In the genomic region with DNA sequence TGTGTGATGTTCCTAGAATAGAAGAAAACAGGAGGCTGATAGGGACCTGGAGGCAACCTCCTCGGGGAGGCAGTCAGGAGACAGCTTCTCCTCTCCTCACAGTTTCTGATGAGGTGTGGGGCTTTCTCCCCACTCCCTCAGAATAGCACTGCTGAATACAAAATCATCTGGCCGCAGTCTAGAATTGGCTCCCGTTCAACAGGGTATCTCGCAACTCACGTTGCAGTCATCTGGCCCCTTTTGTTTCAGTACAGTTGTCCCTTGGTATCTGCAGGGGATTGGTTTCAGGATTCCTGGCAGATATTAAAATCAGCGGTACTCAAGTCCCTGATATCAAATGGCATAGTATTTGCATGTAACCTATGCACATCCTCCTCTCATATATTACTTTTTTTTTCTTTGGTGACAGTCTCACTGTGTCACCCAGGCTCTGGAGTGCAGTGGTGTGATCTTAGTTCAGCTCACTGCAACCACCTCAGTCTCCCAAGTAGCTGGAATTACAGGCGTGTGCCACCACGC, we compare ENCODE assay signal across 25 cellular contexts. TPM values are rescaled to one million over a fixed set of nuclear protein-coding genes. Genes with fewer than 3 reads are reported as not detected.
A peak's percentile ranks its signal among the peaks of the same experiment; 100 is the strongest.
DNase-seq lines count a peak whose midpoint lies in the region; ATAC-seq, FAIRE-seq and TF ChIP-seq lines count a peak whose summit lies in the region.
"Had no signal": no experiment of that assay in that cellular context is flagged by ENCODE, and none has a peak within 500 bp of the region (broad histone marks: within the 10 kb centered on the region; RNA-seq: fewer than 3 reads in every experiment).

No MANE protein-coding gene starts in this region.

- BruUV-seq in HepG2 (replicated peaks; lab: Mats Ljungman, UMichigan) = no TSS peak

- DNase-seq in NCI-H1417 (lab: John Stamatoyannopoulos, UW) (peak in 2 of 3 experiments; percentile 38 to 66), NCI-H1417 treated with DMSO at 0.1 percent for 48 hours (lab: John Stamatoyannopoulos, UW) (no peak), HepG2 (ENCODE audit: low spot score) (no peak), right lobe of liver (no peak), SJCRH30 (peak; percentile 11 to 38), sigmoid colon (no peak), DMS53 (lab: John Stamatoyannopoulos, UW) (no peak)
- no peak for DNase-seq in activated naive CD4-positive, alpha-beta T cell treated with anti-CD3 and anti-CD28 coated beads, Interleukin-2, amount 50 U/mL, for 16 hours
- DNase-seq: CD8-positive, alpha-beta memory T cell; GF-D8; H9; IMR-90; Kasumi-1; MG63; NCI-H1105; NCI-H187 treated with DMSO at 0.1 percent for 48 hours; NCI-H2227 treated with DMSO at 0.1 percent for 48 hours; NCI-H524; SK-N-SH had no signal

- no peak for TF ChIP-seq EP300 in HepG2 (IDR thresholded peaks at IDR 0.05; ENCODE audit: low read depth in 2 of 2, low read length in 2 of 2)
- no peak for TF ChIP-seq EP300 in HepG2 (CRISPR knock-in tag; IDR thresholded peaks at IDR 0.05; ENCODE audit: borderline replicate concordance)
- TF ChIP-seq EP300 in sigmoid colon (IDR thresholded peaks at IDR 0.05) = no peak

- no peak overlapping the region for H3K27ac ChIP-seq in HepG2 (ENCODE audit: extremely low read length, insufficient read depth, low read length)
- H3K27ac ChIP-seq in right lobe of liver = no peak overlapping the region
- H3K27ac ChIP-seq in SJCRH30 = no peak overlapping the region
- no peak overlapping the region for H3K27ac ChIP-seq in sigmoid colon
- H3K27ac ChIP-seq: BLaER1 treated with 17β-estradiol and CSF1 and Interleukin-3, amounts not matched to agents 10 nM and 100 nM; HL-60 had no signal

- FAIRE-seq in HepG2 (lab: Jason Lieb, UNC) = no peak
- FAIRE-seq: A204.1, D721Med, RCC 7860 had no signal

- WGBS in HepG2 (ENCODE audit: low lambda C conversion rate) = 19% methylated on average over 8 of the region's 8 CpGs
- 69% methylated on average over 5 of the region's 8 CpGs for WGBS in right lobe of liver (ENCODE audit: insufficient coverage, low coverage, low lambda C conversion rate, missing lambda C conversion rate)
- WGBS in sigmoid colon, 2 donors = 81 to 90% methylated on average over 8 of the region's 8 CpGs

- TF ChIP-seq POLR2A in HepG2 (IDR thresholded peaks at IDR 0.05; ENCODE audit: insufficient read depth in 1 of 2, low read depth in 2 of 2, low read length in 2 of 2) (no peak), right lobe of liver (IDR thresholded peaks at IDR 0.05) (no peak), sigmoid colon (IDR thresholded peaks at IDR 0.05) (no peak)

- no peak for TF ChIP-seq RAD21 in HepG2 (CRISPR knock-in tag; IDR thresholded peaks at IDR 0.05)

- no peaks in the 10 kb centered on the region for H4K20me1 ChIP-seq in HepG2 (ENCODE audit: insufficient read depth, low read length)

- peak overlapping the region; percentile 15 to 44 (median 16); a peak in 3 of 6 replicates for H3K4me3 ChIP-seq in HepG2 (replicated peaks in 1 of 3; ENCODE audit: insufficient read depth in 1 of 3, low read depth in 2 of 3, low read length in 3 of 3)
- H3K4me3 ChIP-seq in right lobe of liver = no peak overlapping the region
- no peak overlapping the region for H3K4me3 ChIP-seq in SJCRH30
- H3K4me3 ChIP-seq in sigmoid colon = no peak overlapping the region
- H3K4me3 ChIP-seq: BLaER1 treated with 17β-estradiol and CSF1 and Interleukin-3, amounts not matched to agents 10 nM and 100 nM; MG63 had no signal

- H3K9me3 ChIP-seq in HepG2 (ENCODE audit: low read length) (no peaks in the 10 kb centered on the region), right lobe of liver (no peaks in the 10 kb centered on the region), SJCRH30 (replicated peaks) (no peaks in the 10 kb centered on the region), sigmoid colon (no peaks in the 10 kb centered on the region)
- H3K9me3 ChIP-seq: BLaER1 treated with 17β-estradiol and CSF1 and Interleukin-3, amounts not matched to agents 10 nM and 100 nM; MG63; SK-N-SH had no signal

- TF ChIP-seq CTCF in HepG2 (CRISPR knock-in tag; IDR thresholded peaks at IDR 0.05) (no peak), right lobe of liver (IDR thresholded peaks at IDR 0.05) (no peak), sigmoid colon (IDR thresholded peaks at IDR 0.05) (no peak)

- H3K4me1 ChIP-seq in HepG2 (ENCODE audit: insufficient read depth, low read length) (peaks cover 45% of the 10 kb centered on the region), right lobe of liver (peaks cover 0 to 14% (median 6%) of the 10 kb centered on the region in 4 donors), SJCRH30 (peaks cover 3% of the 10 kb centered on the region), sigmoid colon (peaks cover 0 to 22% (median 19%) of the 10 kb centered on the region in 4 donors)

- H2AFZ ChIP-seq in HepG2 (ENCODE audit: low read length) = peak overlapping the region; percentile 61

- POLR2A ChIA-PET in HepG2 (lab: Yijun Ruan, JAX) = no interaction called here

- CTCF ChIA-PET in HepG2 (lab: Yijun Ruan, JAX; ENCODE audit: low intra/inter-chr PET ratio, low total read pairs) = no interaction called here

- peaks cover 21% of the 10 kb centered on the region for H3K79me2 ChIP-seq in HepG2 (ENCODE audit: insufficient read depth, low read length)

- H3K4me2 ChIP-seq in HepG2 (ENCODE audit: low read depth, low read length) = peak overlapping the region; percentile 71
- H3K4me2 ChIP-seq: BLaER1 treated with 17β-estradiol and CSF1 and Interleukin-3, amounts not matched to agents 10 nM and 100 nM; SK-N-SH had no signal

- H3K27me3 ChIP-seq in HepG2 (ENCODE audit: control insufficient read depth in 1 of 2, insufficient read depth in 2 of 2, low read length in 2 of 2) (no peaks in the 10 kb centered on the region; a peak in 2 of 5 replicates), right lobe of liver (no peaks in the 10 kb centered on the region), SJCRH30 (no peaks in the 10 kb centered on the region), sigmoid colon (no peaks in the 10 kb centered on the region)
- H3K27me3 ChIP-seq: BLaER1 treated with 17β-estradiol and CSF1 and Interleukin-3, amounts not matched to agents 10 nM and 100 nM; MG63 had no signal

- intact Hi-C loops in HepG2 (cut with micrococcal nuclease; ENCODE audit: unreplicated experiment) (loop anchor here (2.0 kb wide), 1 partner anchor 33 kb away; no protein-coding TSS in a partner anchor), right lobe of liver (cut with DNase I) (no loop called here), sigmoid colon (cut with DNase I) (no loop called here)

- no peak for ATAC-seq in HepG2
- ATAC-seq in right lobe of liver = no peak
- ATAC-seq: Right ventricle myocardium inferior had no signal

- H3K36me3 ChIP-seq in HepG2 (replicated peaks in 1 of 2; ENCODE audit: control insufficient read depth in 1 of 2, insufficient read depth in 2 of 2, low read length in 2 of 2) = 0 out of 5 replicates have a peak, but pooled peaks cover 0 to 1% of the 10 kb centered on the region in 2 experiments
- H3K36me3 ChIP-seq in right lobe of liver = no peaks in the 10 kb centered on the region
- H3K36me3 ChIP-seq in SJCRH30 = no peaks in the 10 kb centered on the region
- H3K36me3 ChIP-seq in sigmoid colon = no peaks in the 10 kb centered on the region

- no peak overlapping the region for H3K9ac ChIP-seq in HepG2 (ENCODE audit: insufficient read depth, low read depth, low read length)
- H3K9ac ChIP-seq: BLaER1 treated with 17β-estradiol and CSF1 and Interleukin-3, amounts not matched to agents 10 nM and 100 nM; SK-N-SH had no signal

- in situ Hi-C loops in HepG2 (cut with HindIII; ENCODE audit: extremely low pct_ligation_motif_present, low pct_unique_long_range_greater_than_20kb) = no loop called here

RNA-seq across cellular contexts. Expression of gene DPP8, which starts 2.4 kb away (rescaled TPM):
- total RNA-seq in HepG2 (2016; rRNA removed; fragmentation: Illumina TruSeq; extraction: Trizol) = 26.3 and 34.8 TPM in 2 replicates
- 23.0 and 25.9 TPM in 2 replicates for total RNA-seq in HepG2 (2016; cell fraction: cytosol; rRNA removed; fragmentation: Illumina TruSeq; extraction: Trizol; ENCODE audit: low read depth)
- total RNA-seq in HepG2 (2016; cell fraction: insoluble cytoplasmic fraction; rRNA removed; fragmentation: Illumina TruSeq; extraction: Trizol) = 26.4 and 32.7 TPM in 2 replicates
- total RNA-seq in HepG2 (2016; cell fraction: membrane; rRNA removed; fragmentation: Illumina TruSeq; extraction: Trizol) = 20.1 and 21.7 TPM in 2 replicates
- total RNA-seq in HepG2 (2016; cell fraction: nucleus; rRNA removed; fragmentation: Illumina TruSeq; extraction: Trizol) = 23.4 and 30.5 TPM in 2 replicates
- 13.5 and 18.0 TPM in 2 replicates for polyA plus RNA-seq in HepG2 (2011; rRNA removed)
- polyA plus RNA-seq in HepG2 (2011; cell fraction: cytosol; rRNA removed) = 9.2 and 11.8 TPM in 2 replicates
- polyA plus RNA-seq in HepG2 (2011; cell fraction: nucleus; rRNA removed) = 9.5 and 12.0 TPM in 2 replicates
- polyA plus RNA-seq in HepG2 (2012) = 15.2 and 16.0 TPM in 2 replicates
- polyA plus RNA-seq in HepG2 (2016; cell fraction: cytosol; fragmentation: Illumina TruSeq; extraction: Trizol; ENCODE audit: low read depth) = 7.7 and 8.5 TPM in 2 replicates
- 18.8 and 20.8 TPM in 2 replicates for polyA plus RNA-seq in HepG2 (2016; cell fraction: insoluble cytoplasmic fraction; fragmentation: Illumina TruSeq; extraction: Trizol; ENCODE audit: low read depth)
- 6.8 and 8.8 TPM in 2 replicates for polyA plus RNA-seq in HepG2 (2016; cell fraction: membrane; fragmentation: Illumina TruSeq; extraction: Trizol; ENCODE audit: low read depth)
- 17.3 and 23.0 TPM in 2 replicates for polyA plus RNA-seq in HepG2 (2016; cell fraction: nucleus; fragmentation: Illumina TruSeq; extraction: Trizol; ENCODE audit: insufficient read depth, low read depth)
- polyA minus RNA-seq in HepG2 (2011; rRNA and poly(A)+ RNA removed; ENCODE audit: low replicate concordance) = 18.4 and 28.2 TPM in 2 replicates
- 22.0 and 23.1 TPM in 2 replicates for polyA minus RNA-seq in HepG2 (2011; cell fraction: cytosol; rRNA and poly(A)+ RNA removed)
- 62.6 and 67.9 TPM in 2 replicates for polyA minus RNA-seq in HepG2 (2011; cell fraction: nucleus; rRNA and poly(A)+ RNA removed)
- total RNA-seq in right lobe of liver = 10 to 100 TPM in 3 of 6 experiments, 1 to 10 TPM in 3; 7.6 to 12.3 (median 10.3) TPM
- total RNA-seq in SJCRH30 (2014; rRNA removed; shearing (Covaris generic)) = 30.7 and 34.7 TPM in 2 replicates
- total RNA-seq in sigmoid colon = 10 to 100 TPM; 29.5 to 40.3 (median 36.1) TPM
- polyA plus RNA-seq in sigmoid colon = 10 to 100 TPM in 2 of 3 donors, 1 to 10 TPM in 1; 8.4 to 16.0 (median 14.4) TPM

RNA-seq across cellular contexts. Expression of gene HACD3, which starts 10.4 kb away (rescaled TPM):
- total RNA-seq in HepG2 (2016; rRNA removed; fragmentation: Illumina TruSeq; extraction: Trizol) (108 and 161 TPM in 2 replicates), right lobe of liver (10 to 100 TPM; 48.7 to 73.9 (median 61.7) TPM), sigmoid colon (10 to 100 TPM; 26.3 to 37.2 (median 31.6) TPM)
- 13.4 and 13.9 TPM in 2 replicates for total RNA-seq in HepG2 (2016; cell fraction: cytosol; rRNA removed; fragmentation: Illumina TruSeq; extraction: Trizol; ENCODE audit: low read depth)
- 111 and 164 TPM in 2 replicates for total RNA-seq in HepG2 (2016; cell fraction: insoluble cytoplasmic fraction; rRNA removed; fragmentation: Illumina TruSeq; extraction: Trizol)
- 45.2 and 51.9 TPM in 2 replicates for total RNA-seq in HepG2 (2016; cell fraction: membrane; rRNA removed; fragmentation: Illumina TruSeq; extraction: Trizol)
- total RNA-seq in HepG2 (2016; cell fraction: nucleus; rRNA removed; fragmentation: Illumina TruSeq; extraction: Trizol) = 114 and 134 TPM in 2 replicates
- polyA plus RNA-seq in HepG2 (2011; rRNA removed) (71.5 and 73.6 TPM in 2 replicates), sigmoid colon (10 to 100 TPM in 1 of 3 donors, 1 to 10 TPM in 2; 3.0 to 30.9 (median 7.4) TPM)
- polyA plus RNA-seq in HepG2 (2011; cell fraction: cytosol; rRNA removed) = 49.0 and 79.5 TPM in 2 replicates
- polyA plus RNA-seq in HepG2 (2011; cell fraction: nucleus; rRNA removed) = 13.2 and 18.7 TPM in 2 replicates
- polyA plus RNA-seq in HepG2 (2012) = 93.0 and 111 TPM in 2 replicates
- 10.0 and 10.2 TPM in 2 replicates for polyA plus RNA-seq in HepG2 (2016; cell fraction: cytosol; fragmentation: Illumina TruSeq; extraction: Trizol; ENCODE audit: low read depth)
- 78.4 and 81.1 TPM in 2 replicates for polyA plus RNA-seq in HepG2 (2016; cell fraction: insoluble cytoplasmic fraction; fragmentation: Illumina TruSeq; extraction: Trizol; ENCODE audit: low read depth)
- polyA plus RNA-seq in HepG2 (2016; cell fraction: membrane; fragmentation: Illumina TruSeq; extraction: Trizol; ENCODE audit: low read depth) = 21.7 and 24.2 TPM in 2 replicates
- polyA plus RNA-seq in HepG2 (2016; cell fraction: nucleus; fragmentation: Illumina TruSeq; extraction: Trizol; ENCODE audit: insufficient read depth, low read depth) = 124 TPM in 2 replicates
- 84.1 and 114 TPM in 2 replicates for polyA minus RNA-seq in HepG2 (2011; rRNA and poly(A)+ RNA removed; ENCODE audit: low replicate concordance)
- 61.3 and 74.8 TPM in 2 replicates for polyA minus RNA-seq in HepG2 (2011; cell fraction: cytosol; rRNA and poly(A)+ RNA removed)
- 39.7 and 52.5 TPM in 2 replicates for polyA minus RNA-seq in HepG2 (2011; cell fraction: nucleus; rRNA and poly(A)+ RNA removed)
- 183 and 186 TPM in 2 replicates for total RNA-seq in SJCRH30 (2014; rRNA removed; shearing (Covaris generic))

Comparison
In these comparisons a context has a peak if more than half of its experiments do, and no peak if none do; other contexts are left out.
1. DNase-seq: peak in NCI-H1417 (2 of 3) and SJCRH30 (2 of 2); none in NCI-H1417 treated with DMSO at 0.1 percent for 48 hours (single experiment), HepG2 (single experiment), right lobe of liver (0 of 3), sigmoid colon (single experiment), DMS53 (single experiment) and activated naive CD4-positive, alpha-beta T cell treated with anti-CD3 and anti-CD28 coated beads, Interleukin-2, amount 50 U/mL, for 16 hours (single experiment).
2. H3K4me3 ChIP-seq: peak in HepG2 (3 of 3); none in right lobe of liver (0 of 3), SJCRH30 (single experiment) and sigmoid colon (0 of 4).